Comparison of ENCODE assay signal across 9 cellular contexts in genomic region chr2:241391892-241392665, GRCh38. TPM values are rescaled to one million over a fixed set of nuclear protein-coding genes. Genes with fewer than 3 reads are reported as not detected.
DNase-seq lines count a peak whose midpoint lies in the region; ATAC-seq, FAIRE-seq and TF ChIP-seq lines count a peak whose summit lies in the region.
"Had no signal": no experiment of that assay in that cellular context is flagged by ENCODE, and none has a peak within 500 bp of the region (broad histone marks: within the 10 kb centered on the region; RNA-seq: fewer than 3 reads in every experiment).

No MANE protein-coding gene starts in this region.

- TF ChIP-seq EP300 in K562 (IDR thresholded peaks at IDR 0.05; ENCODE audit: low read length), result no peak

- BruUV-seq in K562 (replicated peaks; lab: Mats Ljungman, UMichigan), result no TSS peak

- H3K9me3 ChIP-seq in K562 (replicated peaks; ENCODE audit: control insufficient read depth, insufficient read depth, low read depth, low read length) (no peaks in the 10 kb centered on the region), liver (ENCODE audit: control insufficient read depth in 4 of 4, low read length in 3 of 4) (no peaks in the 10 kb centered on the region)

- POLR2A ChIA-PET in K562 (lab: Yijun Ruan, JAX), result interaction anchor here (0.6 kb wide), 1 partner anchor 132 kb away, joined by 3 read pairs; no protein-coding TSS in a partner anchor
- POLR2A ChIA-PET in activated CD4-positive, alpha-beta memory T cell treated with anti-CD3 and anti-CD28 coated beads, Interleukin-2, amount 10 ng/mL, durations not matched to agents 7 days and 5 days (lab: Charles Lee), result no interaction called here

- H3K27ac ChIP-seq in K562 (ENCODE audit: extremely low read depth, low read depth, low read length) (no peak overlapping the region), liver (ENCODE audit: low read depth in 1 of 2, low read length in 2 of 2) (no peak overlapping the region)

- peaks cover 2% of the 10 kb centered on the region for H3K36me3 Mint-ChIP-seq in activated CD4-positive, alpha-beta memory T cell treated with anti-CD3 and anti-CD28 coated beads, Interleukin-2, amount 10 ng/mL, durations not matched to agents 7 days and 5 days (ENCODE audit: low read depth)

- intact Hi-C loops in K562 (cut with micrococcal nuclease), result no loop called here

- CTCF ChIA-PET in K562 (lab: Yijun Ruan, JAX; ENCODE audit: low intra/inter-chr PET ratio), result no interaction called here
- CTCF ChIA-PET in activated CD4-positive, alpha-beta memory T cell treated with anti-CD3 and anti-CD28 coated beads, Interleukin-2, amount 10 ng/mL, durations not matched to agents 7 days and 5 days (lab: Charles Lee), result interaction anchor here (0.5 to 1.5 kb wide), 3 partner anchors 17 to 313 kb away, joined by 3 to 5 read pairs (median 5); no protein-coding TSS in a partner anchor

- H3K27ac Mint-ChIP-seq in activated CD4-positive, alpha-beta memory T cell treated with anti-CD3 and anti-CD28 coated beads, Interleukin-2, amount 10 ng/mL, durations not matched to agents 7 days and 5 days, result no peak overlapping the region

- H3K27me3 ChIP-seq in K562 (ENCODE audit: control insufficient read depth in 2 of 2, insufficient read depth in 2 of 2, low read length in 2 of 2) (no peaks in the 10 kb centered on the region), liver (ENCODE audit: control insufficient read depth in 4 of 4, insufficient read depth in 4 of 4, low read length in 3 of 4) (no peaks in the 10 kb centered on the region)

- peak in 1 of 2 experiments; percentile 41; a peak in 1 of 4 replicates for TF ChIP-seq RAD21 in K562 (CRISPR knock-in tag; conservative IDR thresholded peaks at IDR 0.05 in 1 of 2, IDR thresholded peaks at IDR 0.05 in 1 of 2)
- TF ChIP-seq RAD21 in liver (IDR thresholded peaks at IDR 0.05), result peak; percentile 81 to 84

- H3K4me2 ChIP-seq in K562 (ENCODE audit: insufficient read depth, low read length), result no peak overlapping the region

- H3K4me3 ChIP-seq in K562, result no peak overlapping the region
- H3K4me3 ChIP-seq in liver (ENCODE audit: low read depth in 1 of 3, low read length in 3 of 3), result no peak overlapping the region

- H4K20me1 ChIP-seq in K562 (replicated peaks; ENCODE audit: control insufficient read depth, insufficient read depth, low read length), result no peaks in the 10 kb centered on the region

- TF ChIP-seq POLR2A in K562 (conservative IDR thresholded peaks at IDR 0.05), result no peak

- peaks cover 6% of the 10 kb centered on the region for H3K9me1 ChIP-seq in K562 (ENCODE audit: control insufficient read depth, insufficient read depth, low read length)

- no peaks in the 10 kb centered on the region for H3K9me3 Mint-ChIP-seq in activated CD4-positive, alpha-beta memory T cell treated with anti-CD3 and anti-CD28 coated beads, Interleukin-2, amount 10 ng/mL, durations not matched to agents 7 days and 5 days

- FAIRE-seq in K562 (lab: Jason Lieb, UNC), result no peak
- FAIRE-seq: islet of Langerhans had no signal

- H3K27me3 Mint-ChIP-seq in activated CD4-positive, alpha-beta memory T cell treated with anti-CD3 and anti-CD28 coated beads, Interleukin-2, amount 10 ng/mL, durations not matched to agents 7 days and 5 days, result no peaks in the 10 kb centered on the region

- H2AFZ ChIP-seq in K562 (ENCODE audit: low read depth, low read length), result no peak overlapping the region

- no peak overlapping the region for H3K4me3 Mint-ChIP-seq in activated CD4-positive, alpha-beta memory T cell treated with anti-CD3 and anti-CD28 coated beads, Interleukin-2, amount 10 ng/mL, durations not matched to agents 7 days and 5 days

- H3K9ac ChIP-seq in K562 (ENCODE audit: insufficient read depth in 1 of 2, low read depth in 2 of 2, low read length in 2 of 2) (no peak overlapping the region), liver (ENCODE audit: low read depth in 1 of 2, low read length in 2 of 2) (no peak overlapping the region)

- peaks cover 5% of the 10 kb centered on the region; the same call in 1 of the 3 replicates for H3K36me3 ChIP-seq in K562 (ENCODE audit: control insufficient read depth, insufficient read depth, low read length)
- peaks cover 0 to 5% (median 1%) of the 10 kb centered on the region in 4 donors for H3K36me3 ChIP-seq in liver (ENCODE audit: control insufficient read depth in 4 of 4, insufficient read depth in 3 of 4, low read depth in 1 of 4, low read length in 3 of 4)

- WGBS in K562 (ENCODE audit: insufficient coverage, low coverage, missing lambda C conversion rate), result 55% methylated on average over 6 of the region's 6 CpGs
- 69% methylated on average over 6 of the region's 6 CpGs for WGBS in liver

- H3K4me1 ChIP-seq in K562 (replicated peaks in 1 of 2; ENCODE audit: control insufficient read depth in 2 of 2, insufficient read depth in 2 of 2, low read length in 2 of 2) (no peaks in the 10 kb centered on the region), liver (ENCODE audit: control insufficient read depth in 4 of 4, insufficient read depth in 4 of 4, low read length in 3 of 4) (no peaks in the 10 kb centered on the region)

- H3K4me1 Mint-ChIP-seq in activated CD4-positive, alpha-beta memory T cell treated with anti-CD3 and anti-CD28 coated beads, Interleukin-2, amount 10 ng/mL, durations not matched to agents 7 days and 5 days, result peaks cover 16% of the 10 kb centered on the region

- in situ Hi-C loops in K562 (cut with MboI), result no loop called here

- ATAC-seq in K562 (peak; percentile 80), HG02763 (IDR thresholded peaks at IDR 0.05; ENCODE audit: unreplicated experiment) (no peak), HG02610 (IDR thresholded peaks at IDR 0.05; ENCODE audit: unreplicated experiment) (no peak)

- H3K79me2 ChIP-seq in K562 (ENCODE audit: control insufficient read depth, insufficient read depth, low read length), result peaks cover 1% of the 10 kb centered on the region; the same call in 2 of the 3 replicates

- TF ChIP-seq CTCF in K562 (IDR thresholded peaks at IDR 0.05 in 2 of 3, conservative IDR thresholded peaks at IDR 0.05 in 1 of 3; ENCODE audit: insufficient read depth in 2 of 3, low read depth in 1 of 3, low read length in 3 of 3) (peak; percentile 18 to 50 (median 34); a peak in 2 of 6 replicates), liver (IDR thresholded peaks at IDR 0.05; ENCODE audit: low read depth, low read length, missing input control) (peak; percentile 41)

- DNase-seq in EL, result peak; percentile 35
- DNase-seq in HuH-7 (ENCODE audit: low spot score), result peak; percentile 46
- peak in 2 of 4 experiments; percentile 12 to 28 for DNase-seq in K562 (ENCODE audit: extremely low read depth in 1 of 4, low spot score in 3 of 4)
- no peak for DNase-seq in GDM1 (lab: John Stamatoyannopoulos, UW)
- no peak for DNase-seq in activated CD4-positive, alpha-beta memory T cell treated with anti-CD3 and anti-CD28 coated beads, Interleukin-2, amount 10 ng/mL, durations not matched to agents 7 days and 5 days

TF ChIP-seq in K562, 482 proteins besides CTCF, POLR2A, EP300 and RAD21 (continues in another document):
- TF ChIP-seq ZNF217 (CRISPR knock-in tag; IDR thresholded peaks at IDR 0.05), result no peak
- TF ChIP-seq CBX2 (IDR thresholded peaks at IDR 0.05; ENCODE audit: insufficient read depth, low read length, poor library complexity, severe bottlenecking), result no peak
- TF ChIP-seq TEAD4 (IDR thresholded peaks at IDR 0.05; ENCODE audit: low read length), result no peak
- no peak for TF ChIP-seq TEAD4 (CRISPR knock-in tag; IDR thresholded peaks at IDR 0.05; ENCODE audit: borderline replicate concordance)
- TF ChIP-seq PML (IDR thresholded peaks at IDR 0.05; ENCODE audit: low read length), result no peak
- no peak for TF ChIP-seq BRD9 (IDR thresholded peaks at IDR 0.05; ENCODE audit: low read depth, partially characterized antibody)
- no peak for TF ChIP-seq RBBP5 (IDR thresholded peaks at IDR 0.05; ENCODE audit: borderline replicate concordance, insufficient read depth, low read length, poor library complexity, severe bottlenecking)
- TF ChIP-seq ZNF134 (CRISPR knock-in tag; conservative IDR thresholded peaks at IDR 0.05), result no peak
- TF ChIP-seq CHCHD3 (CRISPR knock-in tag; IDR thresholded peaks at IDR 0.05), result no peak

TF ChIP-seq in liver, 16 proteins besides CTCF, POLR2A, EP300 and RAD21 (continues in another document):
- TF ChIP-seq FOXA2 (IDR thresholded peaks at IDR 0.05), result no peak
- no peak for TF ChIP-seq JUND (IDR thresholded peaks at IDR 0.05)
- TF ChIP-seq MAX (IDR thresholded peaks at IDR 0.05), result no peak

RNA-seq across cellular contexts. Expression of gene FARP2, which starts 36.0 kb away (rescaled TPM):
- total RNA-seq in K562 (2011; cell fraction: chromatin; rRNA removed; ENCODE audit: low replicate concordance), result 47.3 and 56.4 TPM in 2 replicates
- total RNA-seq in K562 (2011; cell fraction: nucleolus; rRNA removed), result 21.8 and 22.8 TPM in 2 replicates
- total RNA-seq in K562 (2011; cell fraction: nucleoplasm; rRNA removed), result 34.2 and 47.6 TPM in 2 replicates
- total RNA-seq in K562 (2014; rRNA removed), result 16.0 and 17.1 TPM in 2 replicates
- total RNA-seq in K562 (2014; rRNA removed; fragmentation: Illumina TruSeq; extraction: Trizol), result 25.3 and 25.5 TPM in 2 replicates
- total RNA-seq in K562 (2015; rRNA removed; fragmentation: Illumina TruSeq; extraction: Trizol), result 20.1 and 21.1 TPM in 2 replicates
- total RNA-seq in K562 (2021), result 32.5 and 38.1 TPM in 2 replicates
- polyA plus RNA-seq in K562 (2011; rRNA removed), result 22.8 and 35.0 TPM in 2 replicates
- 17.8 and 20.1 TPM in 2 replicates for polyA plus RNA-seq in K562 (2011; cell fraction: cytosol; rRNA removed)
- 25.5 and 34.7 TPM in 2 replicates for polyA plus RNA-seq in K562 (2011; cell fraction: nucleus; rRNA removed)
- 12.2 and 14.5 TPM in 2 replicates for polyA plus RNA-seq in K562 (2012)
- polyA plus RNA-seq in K562 (2014; fragmentation: Illumina TruSeq; extraction: Trizol), result 23.5 and 23.6 TPM in 2 replicates
- polyA plus RNA-seq in K562 (2014; fragmentation: Nextera tagmentation; extraction: Ambion mirVana), result 1 to 10 TPM; 4.1 to 5.9 TPM
- polyA plus RNA-seq in K562 (2014; rRNA removed), result 17.5 and 22.4 TPM in 2 replicates
- polyA minus RNA-seq in K562 (2011; rRNA and poly(A)+ RNA removed), result 28.9 and 51.2 TPM in 2 replicates
- polyA minus RNA-seq in K562 (2011; cell fraction: cytosol; rRNA and poly(A)+ RNA removed), result 19.7 and 27.7 TPM in 2 replicates
- polyA minus RNA-seq in K562 (2011; cell fraction: nucleus; rRNA and poly(A)+ RNA removed), result 10.6 and 16.6 TPM in 2 replicates
- total RNA-seq in liver, result 10 to 100 TPM; 17.8 to 30.9 TPM
- 10 to 100 TPM in 1 of 2 donors, 1 to 10 TPM in 1; 5.8 to 10.7 TPM for polyA plus RNA-seq in liver
- total RNA-seq in activated CD4-positive, alpha-beta memory T cell treated with anti-CD3 and anti-CD28 coated beads, Interleukin-2, amount 10 ng/mL, durations not matched to agents 7 days and 5 days, result 10 to 100 TPM; 14.1 to 15.0 TPM

Comparison
In these comparisons a context has a peak if more than half of its experiments do, and no peak if none do; other contexts are left out.
1. DNase-seq: peak in EL (single experiment) and HuH-7 (single experiment); none in GDM1 (single experiment) and activated CD4-positive, alpha-beta memory T cell treated with anti-CD3 and anti-CD28 coated beads, Interleukin-2, amount 10 ng/mL, durations not matched to agents 7 days and 5 days (single experiment).